ENCODE assay signal across 8 cellular contexts in genomic region chr6:4732691-4733315, GRCh38. TPM values are rescaled to one million over a fixed set of nuclear protein-coding genes. Genes with fewer than 3 reads are reported as not detected.
DNase-seq lines count a peak whose midpoint lies in the region; ATAC-seq and TF ChIP-seq lines count a peak whose summit lies in the region.

No MANE protein-coding gene starts in this region.

- 38 to 42% methylated on average over 10 of the region's 10 CpGs for WGBS in lung, 2 donors

- no peak overlapping the region for H3K27ac ChIP-seq in lung (ENCODE audit: low read depth in 1 of 2, low read length in 1 of 2)

- H3K4me1 ChIP-seq in lung (ENCODE audit: control insufficient read depth in 2 of 2, insufficient read depth in 2 of 2, low read length in 2 of 2): peaks cover 0 to 3% of the 10 kb centered on the region in 2 donors

- H3K4me3 ChIP-seq in MG63 (no peak overlapping the region), lung (no peak overlapping the region)

- peak overlapping the region; percentile 97 for H3K27ac Mint-ChIP-seq in chondrocyte (ENCODE audit: unreplicated experiment)
- H3K27ac Mint-ChIP-seq in activated T-helper 17 cell treated with anti-CD3 and anti-CD28 coated beads, Interleukin-2, amount 50 U/mL, for 72 hours: no peak overlapping the region

- TF ChIP-seq CTCF in chondrocyte (IDR thresholded peaks at IDR 0.05) (no peak), lung (IDR thresholded peaks at IDR 0.05; ENCODE audit: control extremely low read depth, extremely low read depth) (no peak)

- peak overlapping the region; percentile 61 for H3K4me3 Mint-ChIP-seq in chondrocyte (ENCODE audit: unreplicated experiment)
- no peak overlapping the region for H3K4me3 Mint-ChIP-seq in activated T-helper 17 cell treated with anti-CD3 and anti-CD28 coated beads, Interleukin-2, amount 50 U/mL, for 72 hours

- DNase-seq in AG08396 (ENCODE audit: low spot score) (peak; percentile 87), MG63 (peak; percentile 84), chondrocyte (ENCODE audit: low spot score) (no peak), lung (ENCODE audit: low spot score) (peak; percentile 34), NOMO-1 treated with DMSO at 0.1 percent for 48 hours (lab: John Stamatoyannopoulos, UW; ENCODE audit: unreplicated experiment) (no peak)

- H3K9me3 Mint-ChIP-seq in chondrocyte (ENCODE audit: low read depth): no peaks in the 10 kb centered on the region
- no peaks in the 10 kb centered on the region for H3K9me3 Mint-ChIP-seq in activated T-helper 17 cell treated with anti-CD3 and anti-CD28 coated beads, Interleukin-2, amount 50 U/mL, for 72 hours

- H3K9me3 ChIP-seq in MG63 (no peaks in the 10 kb centered on the region), lung (ENCODE audit: control insufficient read depth in 2 of 2, insufficient read depth in 1 of 2, low read length in 1 of 2) (no peaks in the 10 kb centered on the region)

- H3K36me3 ChIP-seq in MG63: no peaks in the 10 kb centered on the region
- no peaks in the 10 kb centered on the region for H3K36me3 ChIP-seq in lung (ENCODE audit: control insufficient read depth in 2 of 2, insufficient read depth in 2 of 2, low read length in 2 of 2)

- no peaks in the 10 kb centered on the region for H3K36me3 Mint-ChIP-seq in chondrocyte (ENCODE audit: low read depth)
- H3K36me3 Mint-ChIP-seq in activated T-helper 17 cell treated with anti-CD3 and anti-CD28 coated beads, Interleukin-2, amount 50 U/mL, for 72 hours (ENCODE audit: low read depth): no peaks in the 10 kb centered on the region

- H3K4me1 Mint-ChIP-seq in chondrocyte (ENCODE audit: low read depth): peaks cover 39% of the 10 kb centered on the region
- H3K4me1 Mint-ChIP-seq in activated T-helper 17 cell treated with anti-CD3 and anti-CD28 coated beads, Interleukin-2, amount 50 U/mL, for 72 hours: no peaks in the 10 kb centered on the region

- no peaks in the 10 kb centered on the region for H3K27me3 Mint-ChIP-seq in chondrocyte (ENCODE audit: low read depth)
- H3K27me3 Mint-ChIP-seq in activated T-helper 17 cell treated with anti-CD3 and anti-CD28 coated beads, Interleukin-2, amount 50 U/mL, for 72 hours: peaks cover 16% of the 10 kb centered on the region

- H3K27me3 ChIP-seq in MG63: no peaks in the 10 kb centered on the region
- H3K27me3 ChIP-seq in lung (ENCODE audit: control insufficient read depth, insufficient read depth): no peaks in the 10 kb centered on the region

- ATAC-seq in lung (ENCODE audit: insufficient read depth, low FRiP score): peak; percentile 62
- ATAC-seq in GM19463 (IDR thresholded peaks at IDR 0.05; ENCODE audit: unreplicated experiment): no peak
- ATAC-seq in GM21360 (IDR thresholded peaks at IDR 0.05; ENCODE audit: unreplicated experiment): no peak
- ATAC-seq in activated T-helper 17 cell treated with anti-CD3 and anti-CD28 coated beads, Interleukin-2, amount 50 U/mL, for 72 hours (replicated peaks): no peak

RNA-seq across cellular contexts. Expression of gene CDYL, which starts 43.4 kb away (rescaled TPM):
- total RNA-seq in MG63 (2014; rRNA removed; shearing (Covaris generic); ENCODE audit: low replicate concordance): 21.5 and 26.8 TPM in 2 replicates
- total RNA-seq in chondrocyte: 40.7 to 63.7 TPM (median 60.9 TPM) in 3 replicates
- 10 to 100 TPM; 31.1 to 51.6 TPM for total RNA-seq in lung
- polyA plus RNA-seq in lung: 10 to 100 TPM in 1 of 2 donors, 1 to 10 TPM in 1; 5.8 to 10.7 TPM
- 10 to 100 TPM; 23.3 to 24.5 TPM for total RNA-seq in activated T-helper 17 cell treated with anti-CD3 and anti-CD28 coated beads, Interleukin-2, amount 50 U/mL, for 72 hours

Comparison
In these comparisons a context has a peak if more than half of its experiments do, and no peak if none do; other contexts are left out.
1. DNase-seq: peak in AG08396 (single experiment), MG63 (single experiment) and lung (single experiment); none in chondrocyte (single experiment) and NOMO-1 treated with DMSO at 0.1 percent for 48 hours (single experiment).